In genomic region chr15:81274932-81275341, GRCh38 we compare ENCODE assay signal across 8 cellular contexts. TPM values are rescaled to one million over a fixed set of nuclear protein-coding genes. Genes with fewer than 3 reads are reported as not detected.
A peak's percentile ranks its signal among the peaks of the same experiment; 100 is the strongest.
DNase-seq lines count a peak whose midpoint lies in the region; ATAC-seq and TF ChIP-seq lines count a peak whose summit lies in the region.

No MANE protein-coding gene starts in this region.

- intact Hi-C loops in Right ventricle myocardium superior (cut with DNase I) (loop anchor here (2.0 kb wide), 1 partner anchor 126 kb away; no protein-coding TSS in a partner anchor), vagina (cut with DNase I) (loop anchor here (1.0 kb wide), 1 partner anchor 127 kb away; no protein-coding TSS in a partner anchor)

- no peak for TF ChIP-seq POLR2A in vagina (IDR thresholded peaks at IDR 0.05)

- H3K4me3 Mint-ChIP-seq in progenitor cell of endocrine pancreas (ENCODE audit: low read depth), result no peak overlapping the region

- TF ChIP-seq CTCF in progenitor cell of endocrine pancreas (IDR thresholded peaks at IDR 0.05; ENCODE audit: unreplicated experiment), result peak; percentile 83
- TF ChIP-seq CTCF in vagina (IDR thresholded peaks at IDR 0.05), result peak; percentile 66 to 90 (median 90)

- peak overlapping the region in 1 of 2 donors; percentile 58 for H3K27ac Mint-ChIP-seq in activated naive CD4-positive, alpha-beta T cell treated with anti-CD3 and anti-CD28 coated beads, Interleukin-2, amount 50 U/mL, for 72 hours
- H3K27ac Mint-ChIP-seq in progenitor cell of endocrine pancreas, result peak overlapping the region; percentile 29

- no peaks in the 10 kb centered on the region for H3K9me3 ChIP-seq in vagina

- H3K27me3 Mint-ChIP-seq in progenitor cell of endocrine pancreas, result peaks cover 5% of the 10 kb centered on the region

- peaks cover 14 to 25% of the 10 kb centered on the region in 2 donors for H3K36me3 Mint-ChIP-seq in activated naive CD4-positive, alpha-beta T cell treated with anti-CD3 and anti-CD28 coated beads, Interleukin-2, amount 50 U/mL, for 72 hours
- peaks cover 3% of the 10 kb centered on the region for H3K36me3 Mint-ChIP-seq in progenitor cell of endocrine pancreas (ENCODE audit: insufficient read depth)

- H3K4me1 ChIP-seq in vagina, result peaks cover 22% of the 10 kb centered on the region

- H3K36me3 ChIP-seq in vagina, result no peaks in the 10 kb centered on the region

- peak; percentile 84 for DNase-seq in GDM1 (lab: John Stamatoyannopoulos, UW)
- DNase-seq in H4 (ENCODE audit: low spot score), result peak; percentile 87
- peak; percentile 68 for DNase-seq in M059J (ENCODE audit: low read depth)
- DNase-seq in activated naive CD4-positive, alpha-beta T cell treated with anti-CD3 and anti-CD28 coated beads, Interleukin-2, amount 50 U/mL, for 72 hours (ENCODE audit: low spot score in 2 of 2), result peak; percentile 77 to 81
- DNase-seq in Right ventricle myocardium superior, result peak; percentile 62
- DNase-seq in progenitor cell of endocrine pancreas (ENCODE audit: low spot score, unreplicated experiment), result peak; percentile 59
- DNase-seq in vagina (ENCODE audit: extremely low spot score in 2 of 2), result peak in 1 of 2 donors; percentile 89

- no peaks in the 10 kb centered on the region for H3K27me3 ChIP-seq in vagina

- H3K27ac ChIP-seq in vagina, result peak overlapping the region; percentile 78

- H3K4me1 Mint-ChIP-seq in progenitor cell of endocrine pancreas (ENCODE audit: low read depth), result peaks cover 4% of the 10 kb centered on the region

- peaks cover 0 to 19% of the 10 kb centered on the region in 2 donors for H3K9me3 Mint-ChIP-seq in activated naive CD4-positive, alpha-beta T cell treated with anti-CD3 and anti-CD28 coated beads, Interleukin-2, amount 50 U/mL, for 72 hours
- H3K9me3 Mint-ChIP-seq in progenitor cell of endocrine pancreas (ENCODE audit: low read depth), result peaks cover 7% of the 10 kb centered on the region

- ATAC-seq in SK-N-SH treated with all-trans-retinoic acid at 6 μM for 48 hours, result peak; percentile 97
- ATAC-seq in activated naive CD4-positive, alpha-beta T cell treated with anti-CD3 and anti-CD28 coated beads, Interleukin-2, amount 50 U/mL, for 72 hours, result peak; percentile 89 to 91
- peak; percentile 86 for ATAC-seq in Right ventricle myocardium superior (ENCODE audit: poor library complexity)

- H3K4me3 ChIP-seq in vagina, result no peak overlapping the region

TF ChIP-seq in SK-N-SH treated with all-trans-retinoic acid at 6 μM for 48 hours, 23 proteins besides CTCF, POLR2A, EP300 and RAD21:
- TF ChIP-seq RARB (CRISPR knock-in tag; IDR thresholded peaks at IDR 0.05), result no peak

RNA-seq across cellular contexts. Expression of gene STARD5, which starts 49.0 kb away (rescaled TPM):
- total RNA-seq in H4 (2014; rRNA removed; shearing (Covaris generic)), result 2.9 and 3.2 TPM in 2 replicates
- total RNA-seq in M059J (2014; rRNA removed; shearing (Covaris generic)), result 0.71 and 2.0 TPM in 2 replicates
- 1 to 10 TPM; 8.0 to 8.8 TPM for total RNA-seq in activated naive CD4-positive, alpha-beta T cell treated with anti-CD3 and anti-CD28 coated beads, Interleukin-2, amount 50 U/mL, for 72 hours
- total RNA-seq in Right ventricle myocardium superior, result 2.3 TPM
- total RNA-seq in progenitor cell of endocrine pancreas, result 3.0 and 4.0 TPM in 2 replicates
- total RNA-seq in vagina, result 28.0 TPM
